15 cellular contexts compared by ENCODE assay signal in the genomic region with DNA sequence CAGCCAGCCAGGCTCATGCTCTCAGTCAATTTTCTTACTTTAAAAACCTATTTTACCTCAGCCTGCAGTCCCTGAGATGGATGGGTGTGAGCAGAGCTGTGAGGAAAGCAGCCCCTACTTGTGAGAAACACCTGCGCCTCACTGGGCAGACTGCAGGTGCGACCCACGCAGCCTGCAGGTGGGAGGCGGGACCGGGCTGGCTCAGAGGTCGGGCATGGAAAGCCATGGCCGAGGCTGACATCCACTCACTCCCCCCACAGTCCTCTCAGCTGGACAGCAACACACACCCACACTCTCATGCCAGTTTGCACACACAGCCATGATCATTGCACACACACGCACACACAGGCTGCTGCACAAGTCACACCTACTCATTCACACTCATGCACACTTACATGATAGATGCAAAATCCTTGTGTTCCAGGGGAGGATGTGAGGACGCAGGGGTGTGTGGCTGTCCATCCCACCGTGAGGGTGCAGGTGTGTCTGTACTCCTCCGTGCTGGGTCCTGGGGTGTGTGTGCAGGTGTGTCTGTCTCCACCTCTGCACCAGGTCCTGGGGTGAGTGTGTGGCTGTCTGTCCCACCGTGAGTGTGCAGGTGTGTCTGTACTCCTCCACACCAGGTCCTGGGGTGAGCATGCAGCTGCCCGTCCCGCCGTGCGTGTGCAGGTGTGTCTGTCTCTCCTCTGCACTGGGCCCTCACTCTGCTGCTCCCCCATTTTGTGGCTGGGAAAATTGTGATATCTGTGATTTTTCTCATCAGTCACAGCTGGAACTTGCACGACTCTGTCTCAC.
"Had no signal": no experiment of that assay in that cellular context is flagged by ENCODE, and none has a peak within 500 bp of the region (broad histone marks: within the 10 kb centered on the region; RNA-seq: fewer than 3 reads in every experiment).

No MANE protein-coding gene starts in this region.

- ATAC-seq: activated T-cell treated with anti-CD3 and anti-CD28 coated beads, Interleukin-2, amount 50 U/mL, for 72 hours; heart left ventricle; right cardiac atrium had no signal

- H3K9me3 ChIP-seq: adrenal gland, colonic mucosa, heart left ventricle had no signal

- H3K4me3 Mint-ChIP-seq: activated T-cell treated with anti-CD3 and anti-CD28 coated beads, Interleukin-2, amount 50 U/mL, for 72 hours had no signal

- FAIRE-seq: frontal cortex had no signal

- H3K36me3 ChIP-seq: adrenal gland, colonic mucosa, heart left ventricle had no signal

- H3K27ac ChIP-seq: colonic mucosa, heart left ventricle had no signal

- H3K4me3 ChIP-seq: adrenal gland, colonic mucosa, heart left ventricle had no signal

- H3K27me3 ChIP-seq: colonic mucosa had no signal

- H3K9me3 Mint-ChIP-seq: activated T-cell treated with anti-CD3 and anti-CD28 coated beads, Interleukin-2, amount 50 U/mL, for 72 hours had no signal

- H3K4me1 ChIP-seq: colonic mucosa, heart left ventricle had no signal

- DNase-seq: activated CD4-positive, alpha-beta T cell treated with anti-CD3 and anti-CD28 coated beads for 1 hour; activated CD4-positive, alpha-beta T cell treated with anti-CD3 and anti-CD28 coated beads, Interleukin-2, amount 50 U/mL, for 48 hours; activated naive CD4-positive, alpha-beta T cell; activated T-cell treated with anti-CD3 and anti-CD28 coated beads, Interleukin-2, amount 50 U/mL, for 72 hours; colonic mucosa; effector CD4-positive, alpha-beta T cell; heart left ventricle; midbrain; right cardiac atrium; stimulated activated CD4-positive, alpha-beta T cell treated with anti-CD3 and anti-CD28 coated beads, Interleukin-2, amount 100 ng/mL, for 24 hours; stimulated activated naive CD4-positive, alpha-beta T cell; T-helper 9 cell; trophoblast cell had no signal
